ENCODE assay signal across 20 cellular contexts in the genomic region with DNA sequence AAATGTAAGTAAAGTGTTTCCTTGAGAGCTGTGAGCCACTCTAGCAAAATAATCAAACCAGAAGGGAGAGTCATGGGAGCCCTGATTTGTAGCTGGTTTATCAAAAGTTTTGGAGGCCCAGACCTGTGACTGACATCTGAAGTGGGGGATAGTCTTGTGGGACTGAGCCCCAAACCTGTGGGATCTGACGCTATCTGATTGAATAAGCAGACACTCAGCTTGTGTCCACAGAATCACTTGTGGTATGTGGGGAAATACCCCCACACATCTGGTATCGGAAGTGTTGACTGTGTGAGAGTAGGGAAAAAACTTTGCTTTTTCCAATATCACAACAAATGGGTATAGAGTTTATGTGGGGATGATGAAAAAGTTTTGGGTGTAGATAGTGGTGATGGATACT.
DNase-seq lines count a peak whose midpoint lies in the region; TF ChIP-seq lines count a peak whose summit lies in the region.
"Had no signal": no experiment of that assay in that cellular context is flagged by ENCODE, and none has a peak within 500 bp of the region (broad histone marks: within the 10 kb centered on the region; RNA-seq: fewer than 3 reads in every experiment).

No MANE protein-coding gene starts in this region.

- no peak overlapping the region for H3K4me3 Mint-ChIP-seq in T-helper 2 cell treated with Interferon-gamma antibody and Interleukin-4, amounts not matched to agents 5 μg/mL and 100 μg/mL, for 36 hours
- H3K4me3 Mint-ChIP-seq: activated naive CD8-positive, alpha-beta T cell treated with anti-CD3 and anti-CD28 coated beads, Interleukin-2, amount 10 ng/mL, durations not matched to agents 7 days and 5 days; CD14-positive monocyte had no signal

- TF ChIP-seq CTCF in GM20000 (IDR thresholded peaks at IDR 0.05; ENCODE audit: extremely low read depth, missing control alignments) (no peak), foreskin fibroblast (IDR thresholded peaks at IDR 0.05; ENCODE audit: low read depth, low read length) (no peak)

- H3K4me3 ChIP-seq in foreskin fibroblast (ENCODE audit: low read depth in 1 of 2, low read length in 2 of 2) = no peak overlapping the region
- H3K4me3 ChIP-seq: skin epidermis, vagina had no signal

- H3K36me3 Mint-ChIP-seq in T-helper 2 cell treated with Interferon-gamma antibody and Interleukin-4, amounts not matched to agents 5 μg/mL and 100 μg/mL, for 36 hours (ENCODE audit: low read depth) = no peaks in the 10 kb centered on the region
- H3K36me3 Mint-ChIP-seq: activated naive CD8-positive, alpha-beta T cell treated with anti-CD3 and anti-CD28 coated beads, Interleukin-2, amount 10 ng/mL, durations not matched to agents 7 days and 5 days; CD14-positive monocyte had no signal

- peak; percentile 5 for DNase-seq in activated naive CD4-positive, alpha-beta T cell treated with Interleukin-2 at 50 U/mL for 16 hours
- DNase-seq in activated naive CD4-positive, alpha-beta T cell (lab: John Stamatoyannopoulos, UW) = no peak
- peak; percentile 4 for DNase-seq in GM20000 (ENCODE audit: low spot score)
- DNase-seq in T-helper 2 cell treated with Interferon-gamma antibody and Interleukin-4, amounts not matched to agents 5 μg/mL and 100 μg/mL, for 36 hours (ENCODE audit: low spot score) = peak; percentile 5
- DNase-seq in stimulated activated CD8-positive, alpha-beta memory T cell treated with anti-CD3 and anti-CD28 coated beads, Interleukin-15, amount 100 ng/mL, for 48 hours (ENCODE audit: low read depth in 2 of 2) = peak; percentile 3 to 15
- no peak for DNase-seq in LoVo (ENCODE audit: low spot score)
- no peak for DNase-seq in foreskin fibroblast
- DNase-seq: activated CD8-positive, alpha-beta memory T cell treated with anti-CD3 and anti-CD28 coated beads, Interleukin-2, amount 50 U/mL, for 48 hours; activated naive CD8-positive, alpha-beta T cell treated with anti-CD3 and anti-CD28 coated beads, Interleukin-2, amount 10 ng/mL, durations not matched to agents 7 days and 5 days; EL; HCEC 1CT; Karpas-422; mesenchymal stem cell; NCI-H187; NCI-H774; occipital lobe; T1000 had no signal

- no peaks in the 10 kb centered on the region for H3K4me1 Mint-ChIP-seq in T-helper 2 cell treated with Interferon-gamma antibody and Interleukin-4, amounts not matched to agents 5 μg/mL and 100 μg/mL, for 36 hours (ENCODE audit: low read depth)
- H3K4me1 Mint-ChIP-seq: activated naive CD8-positive, alpha-beta T cell treated with anti-CD3 and anti-CD28 coated beads, Interleukin-2, amount 10 ng/mL, durations not matched to agents 7 days and 5 days had no signal

- no peaks in the 10 kb centered on the region for H3K9me3 Mint-ChIP-seq in T-helper 2 cell treated with Interferon-gamma antibody and Interleukin-4, amounts not matched to agents 5 μg/mL and 100 μg/mL, for 36 hours
- H3K9me3 Mint-ChIP-seq: activated naive CD8-positive, alpha-beta T cell treated with anti-CD3 and anti-CD28 coated beads, Interleukin-2, amount 10 ng/mL, durations not matched to agents 7 days and 5 days had no signal

- no peak overlapping the region for H3K27ac Mint-ChIP-seq in T-helper 2 cell treated with Interferon-gamma antibody and Interleukin-4, amounts not matched to agents 5 μg/mL and 100 μg/mL, for 36 hours
- H3K27ac Mint-ChIP-seq: activated naive CD8-positive, alpha-beta T cell treated with anti-CD3 and anti-CD28 coated beads, Interleukin-2, amount 10 ng/mL, durations not matched to agents 7 days and 5 days; CD14-positive monocyte had no signal

- H3K27me3 Mint-ChIP-seq in T-helper 2 cell treated with Interferon-gamma antibody and Interleukin-4, amounts not matched to agents 5 μg/mL and 100 μg/mL, for 36 hours (ENCODE audit: low read depth) = peaks cover 5% of the 10 kb centered on the region

Comparison
In these comparisons a context has a peak if more than half of its experiments do, and no peak if none do; other contexts are left out.
1. DNase-seq: peak in activated naive CD4-positive, alpha-beta T cell treated with Interleukin-2 at 50 U/mL for 16 hours (single experiment), GM20000 (single experiment), T-helper 2 cell treated with Interferon-gamma antibody and Interleukin-4, amounts not matched to agents 5 μg/mL and 100 μg/mL, for 36 hours (single experiment) and stimulated activated CD8-positive, alpha-beta memory T cell treated with anti-CD3 and anti-CD28 coated beads, Interleukin-15, amount 100 ng/mL, for 48 hours (2 of 2); none in activated naive CD4-positive, alpha-beta T cell (0 of 4), LoVo (single experiment) and foreskin fibroblast (0 of 2).